ENCODE assay signal across 1 cellular context in genomic region chr12:92370828-92371227, GRCh38.
TF ChIP-seq lines count a peak whose summit lies in the region.

No MANE protein-coding gene starts in this region.

TF ChIP-seq in K562, 482 proteins besides CTCF, POLR2A, EP300 and RAD21 (continued from another document):
- TF ChIP-seq ZNF407 (IDR thresholded peaks at IDR 0.05; ENCODE audit: low read depth), result no peak
